In genomic region chr1:54348700-54349021, GRCh38 we compare ENCODE assay signal across 13 cellular contexts.
"Had no signal": no experiment of that assay in that cellular context is flagged by ENCODE, and none has a peak within 500 bp of the region (broad histone marks: within the 10 kb centered on the region; RNA-seq: fewer than 3 reads in every experiment).

No MANE protein-coding gene starts in this region.

- H3K27me3 Mint-ChIP-seq: stimulated activated naive CD8-positive, alpha-beta T cell treated with anti-CD3 and anti-CD28 coated beads, Interleukin-15, Interleukin-2, amounts not matched to agents 100 ng/mL and 50 ng/mL, for 24 hours had no signal

- DNase-seq: activated CD4-positive, alpha-beta T cell treated with anti-CD3 and anti-CD28 coated beads for 4 hours; activated CD8-positive, alpha-beta T cell treated with anti-CD3 and anti-CD28 coated beads, Interleukin-2, amount 10 ng/mL, durations not matched to agents 7 days and 5 days; activated naive CD4-positive, alpha-beta T cell treated with anti-CD3 and anti-CD28 coated beads for 36 hours; amniotic stem cell; brain microvascular endothelial cell; cerebellar nuclear complex; sigmoid colon; stimulated activated CD4-positive, alpha-beta T cell treated with anti-CD3 and anti-CD28 coated beads, Interleukin-12 subunit alpha, Interleukin-12 subunit beta, amount 100 ng/mL, for 4 hours; T1000 had no signal

- H3K27ac Mint-ChIP-seq: activated naive CD4-positive, alpha-beta T cell treated with anti-CD3 and anti-CD28 coated beads for 36 hours; stimulated activated naive CD8-positive, alpha-beta T cell treated with anti-CD3 and anti-CD28 coated beads, Interleukin-15, Interleukin-2, amounts not matched to agents 100 ng/mL and 50 ng/mL, for 24 hours had no signal

- H3K36me3 ChIP-seq: brain microvascular endothelial cell, esophagus muscularis mucosa, sigmoid colon had no signal

- H3K9me3 Mint-ChIP-seq: activated naive CD4-positive, alpha-beta T cell treated with anti-CD3 and anti-CD28 coated beads for 36 hours; nephron; stimulated activated naive CD8-positive, alpha-beta T cell treated with anti-CD3 and anti-CD28 coated beads, Interleukin-15, Interleukin-2, amounts not matched to agents 100 ng/mL and 50 ng/mL, for 24 hours had no signal

- H3K4me3 Mint-ChIP-seq: activated CD8-positive, alpha-beta T cell treated with anti-CD3 and anti-CD28 coated beads, Interleukin-2, amount 10 ng/mL, durations not matched to agents 7 days and 5 days; activated naive CD4-positive, alpha-beta T cell treated with anti-CD3 and anti-CD28 coated beads for 36 hours; nephron; stimulated activated naive CD8-positive, alpha-beta T cell treated with anti-CD3 and anti-CD28 coated beads, Interleukin-15, Interleukin-2, amounts not matched to agents 100 ng/mL and 50 ng/mL, for 24 hours had no signal

- H3K9me3 ChIP-seq: esophagus muscularis mucosa, sigmoid colon had no signal

- H3K27ac ChIP-seq: brain microvascular endothelial cell, esophagus muscularis mucosa had no signal

- H3K27me3 ChIP-seq: brain microvascular endothelial cell, esophagus muscularis mucosa, sigmoid colon had no signal

- H3K4me3 ChIP-seq: esophagus muscularis mucosa, lung, sigmoid colon had no signal

- ATAC-seq: activated CD8-positive, alpha-beta T cell treated with anti-CD3 and anti-CD28 coated beads, Interleukin-2, amount 10 ng/mL, durations not matched to agents 7 days and 5 days had no signal
